In the genomic region with DNA sequence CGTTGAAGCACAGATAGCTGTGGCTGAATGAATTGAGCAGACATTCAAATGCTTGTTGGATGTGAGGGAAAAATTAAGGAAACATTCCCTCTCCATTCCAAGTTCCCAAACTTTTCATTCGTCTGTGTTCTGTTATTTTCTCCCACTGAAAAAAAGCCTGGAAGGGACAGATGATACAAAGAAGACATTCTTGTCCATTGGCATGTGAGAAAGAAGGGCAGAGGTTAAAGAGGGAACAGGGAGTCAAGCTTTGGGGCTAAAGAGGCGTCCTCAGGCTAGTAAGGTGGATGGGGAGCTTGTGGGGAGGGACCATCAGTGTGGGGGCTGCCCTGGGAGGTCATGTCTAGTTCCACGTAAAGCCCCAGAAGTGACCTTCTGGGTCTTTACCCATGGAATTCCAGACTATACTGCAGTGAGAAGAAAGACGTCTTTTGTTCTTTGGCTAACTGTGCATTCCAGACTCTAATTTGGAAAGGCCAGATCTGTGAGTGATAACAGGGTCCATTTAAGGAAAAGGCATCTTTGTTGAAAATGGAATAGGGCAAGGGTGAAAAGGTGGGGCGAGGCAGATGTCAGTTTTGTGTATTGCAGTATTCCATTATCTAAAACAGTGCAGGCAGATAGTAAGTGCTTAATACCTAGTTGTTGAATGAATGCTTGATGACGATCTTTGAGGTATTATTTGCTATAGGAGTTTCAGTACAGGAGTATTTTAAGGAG, we compare ENCODE assay signal across 14 cellular contexts.
"Had no signal": no experiment of that assay in that cellular context is flagged by ENCODE, and none has a peak within 500 bp of the region (broad histone marks: within the 10 kb centered on the region; RNA-seq: fewer than 3 reads in every experiment).

No MANE protein-coding gene starts in this region.

- ATAC-seq: gastrocnemius medialis, T-helper 17 cell had no signal

- H3K36me3 ChIP-seq: colonic mucosa, gastrocnemius medialis had no signal

- H3K27me3 ChIP-seq: colonic mucosa, gastrocnemius medialis, testis had no signal

- H3K27ac ChIP-seq: colonic mucosa, gastrocnemius medialis, testis had no signal

- H3K9me3 ChIP-seq: colonic mucosa, gastrocnemius medialis, testis had no signal

- DNase-seq: activated CD4-positive, alpha-beta T cell treated with anti-CD3 and anti-CD28 coated beads, Interleukin-2, amount 10 ng/mL, durations not matched to agents 7 days and 5 days; activated CD4-positive, CD25-positive, alpha-beta regulatory T cell; activated CD8-positive, alpha-beta memory T cell treated with anti-CD3 and anti-CD28 coated beads for 24 hours; activated naive CD4-positive, alpha-beta T cell treated with anti-CD3 and anti-CD28 coated beads for 36 hours; caudate nucleus; colonic mucosa; effector CD4-positive, alpha-beta T cell; gastrocnemius medialis; naive B cell; nucleus accumbens; stimulated activated CD4-positive, alpha-beta T cell treated with anti-CD3 and anti-CD28 coated beads, Interleukin-15, amount 100 ng/mL, for 24 hours; stimulated activated CD4-positive, alpha-beta T cell treated with anti-CD3 and anti-CD28 coated beads, Interleukin-4, amount 100 ng/mL, for 24 hours; T-helper 17 cell; testis had no signal

- H3K4me1 ChIP-seq: colonic mucosa, testis had no signal

- H3K4me3 ChIP-seq: colonic mucosa, gastrocnemius medialis, testis had no signal
